ENCODE assay signal across 8 cellular contexts in genomic region chr10:31032515-31033132, GRCh38. TPM values are rescaled to one million over a fixed set of nuclear protein-coding genes. Genes with fewer than 3 reads are reported as not detected.
A peak's percentile ranks its signal among the peaks of the same experiment; 100 is the strongest.
DNase-seq lines count a peak whose midpoint lies in the region; FAIRE-seq and TF ChIP-seq lines count a peak whose summit lies in the region.

No MANE protein-coding gene starts in this region.

- H3K4me1 Mint-ChIP-seq in immature natural killer cell = peaks cover 13% of the 10 kb centered on the region in 2 donors

- no peak for TF ChIP-seq CTCF in GM10266 (IDR thresholded peaks at IDR 0.05; ENCODE audit: control insufficient read depth, insufficient read depth, low read depth, missing control alignments)

- H3K4me1 ChIP-seq in HUES64 (ENCODE audit: insufficient read depth, low read length) = peaks cover 40% of the 10 kb centered on the region
- peaks cover 27% of the 10 kb centered on the region for H3K4me1 ChIP-seq in stomach smooth muscle (ENCODE audit: control insufficient read depth, insufficient read depth, low read length)

- FAIRE-seq in urothelium cell line (lab: Jason Lieb, UNC) = no peak

- peaks cover 32% of the 10 kb centered on the region for H3K27me3 ChIP-seq in HUES64 (ENCODE audit: insufficient read depth, low read length)
- H3K27me3 ChIP-seq in stomach smooth muscle (ENCODE audit: control insufficient read depth in 1 of 2, insufficient read depth in 2 of 2, low read length in 2 of 2) = no peaks in the 10 kb centered on the region

- peaks cover 6 to 13% (median 10%) of the 10 kb centered on the region in 3 donors for H3K27me3 Mint-ChIP-seq in immature natural killer cell (ENCODE audit: low read depth in 3 of 3)

- H3K27ac ChIP-seq in HUES64 (ENCODE audit: low read depth, low read length) (peak overlapping the region; percentile 57; the same call in 1 of the 2 replicates), angular gyrus (ENCODE audit: low read depth, low read length) (peak overlapping the region; percentile 81), stomach smooth muscle (ENCODE audit: low read length) (peak overlapping the region; percentile 99)

- H3K4me3 ChIP-seq in HUES64 (ENCODE audit: low read length) (peak overlapping the region; percentile 82), stomach smooth muscle (ENCODE audit: low read length in 2 of 2) (peak overlapping the region; percentile 64 to 89)

- no peaks in the 10 kb centered on the region for H3K9me3 Mint-ChIP-seq in immature natural killer cell

- 0 out of 2 replicates have a peak overlapping the region, but pooled peaks have one; percentile 42 for H3K9ac ChIP-seq in HUES64 (ENCODE audit: low read depth, low read length)
- peak overlapping the region; percentile 80 to 97 for H3K9ac ChIP-seq in stomach smooth muscle (ENCODE audit: low read length in 2 of 2)

- H3K9me3 ChIP-seq in HUES64 (ENCODE audit: insufficient read depth, low read depth, low read length) (no peaks in the 10 kb centered on the region), stomach smooth muscle (ENCODE audit: control insufficient read depth in 2 of 2, low read length in 2 of 2) (no peaks in the 10 kb centered on the region)

- H3K4me3 Mint-ChIP-seq in immature natural killer cell = peak overlapping the region; percentile 86 to 93 (median 91)

- 49% methylated on average over 33 of the region's 33 CpGs for WGBS in HUES64

- no peaks in the 10 kb centered on the region for H3K36me3 ChIP-seq in HUES64 (ENCODE audit: insufficient read depth, low read length)
- H3K36me3 ChIP-seq in stomach smooth muscle (ENCODE audit: control insufficient read depth in 2 of 2, insufficient read depth in 2 of 2, low read length in 2 of 2) = no peaks in the 10 kb centered on the region

- DNase-seq in immature natural killer cell = no peak
- DNase-seq in GM10266 (ENCODE audit: extremely low spot score) = no peak
- no peak for DNase-seq in urothelium cell line (ENCODE audit: low spot score)
- no peak for DNase-seq in CD1c-positive myeloid dendritic cell (ENCODE audit: extremely low spot score)
- no peak for DNase-seq in COLO829 (ENCODE audit: low spot score)

- no peaks in the 10 kb centered on the region for H3K36me3 Mint-ChIP-seq in immature natural killer cell

- peak overlapping the region; percentile 93 to 98 (median 95) for H3K27ac Mint-ChIP-seq in immature natural killer cell

RNA-seq across cellular contexts. Expression of gene ZNF438, which starts 1.0 kb away (rescaled TPM):
- 1.6 TPM for polyA plus RNA-seq in HUES64 (2013, experiment 1 of 2)
- 2.7 TPM for polyA plus RNA-seq in HUES64 (2013, experiment 2 of 2)
- 1 to 10 TPM; 1.6 to 5.0 (median 3.4) TPM for polyA plus RNA-seq in immature natural killer cell
